5 cellular contexts compared by ENCODE assay signal in genomic region chr10:94946181-94946580, GRCh38. TPM values are rescaled to one million over a fixed set of nuclear protein-coding genes. Genes with fewer than 3 reads are reported as not detected.
"Had no signal": no experiment of that assay in that cellular context is flagged by ENCODE, and none has a peak within 500 bp of the region (broad histone marks: within the 10 kb centered on the region; RNA-seq: fewer than 3 reads in every experiment).

No MANE protein-coding gene starts in this region.

RNA-seq across cellular contexts. Expression of gene CYP2C9, which starts 7.7 kb away (rescaled TPM):
- total RNA-seq: HepG2, HT-29, HT1080, IMR-90 had no signal
- polyA plus RNA-seq: HepG2, IgD-negative memory B cell, IMR-90 had no signal
